Comparison of ENCODE assay signal across 8 cellular contexts in the genomic region with DNA sequence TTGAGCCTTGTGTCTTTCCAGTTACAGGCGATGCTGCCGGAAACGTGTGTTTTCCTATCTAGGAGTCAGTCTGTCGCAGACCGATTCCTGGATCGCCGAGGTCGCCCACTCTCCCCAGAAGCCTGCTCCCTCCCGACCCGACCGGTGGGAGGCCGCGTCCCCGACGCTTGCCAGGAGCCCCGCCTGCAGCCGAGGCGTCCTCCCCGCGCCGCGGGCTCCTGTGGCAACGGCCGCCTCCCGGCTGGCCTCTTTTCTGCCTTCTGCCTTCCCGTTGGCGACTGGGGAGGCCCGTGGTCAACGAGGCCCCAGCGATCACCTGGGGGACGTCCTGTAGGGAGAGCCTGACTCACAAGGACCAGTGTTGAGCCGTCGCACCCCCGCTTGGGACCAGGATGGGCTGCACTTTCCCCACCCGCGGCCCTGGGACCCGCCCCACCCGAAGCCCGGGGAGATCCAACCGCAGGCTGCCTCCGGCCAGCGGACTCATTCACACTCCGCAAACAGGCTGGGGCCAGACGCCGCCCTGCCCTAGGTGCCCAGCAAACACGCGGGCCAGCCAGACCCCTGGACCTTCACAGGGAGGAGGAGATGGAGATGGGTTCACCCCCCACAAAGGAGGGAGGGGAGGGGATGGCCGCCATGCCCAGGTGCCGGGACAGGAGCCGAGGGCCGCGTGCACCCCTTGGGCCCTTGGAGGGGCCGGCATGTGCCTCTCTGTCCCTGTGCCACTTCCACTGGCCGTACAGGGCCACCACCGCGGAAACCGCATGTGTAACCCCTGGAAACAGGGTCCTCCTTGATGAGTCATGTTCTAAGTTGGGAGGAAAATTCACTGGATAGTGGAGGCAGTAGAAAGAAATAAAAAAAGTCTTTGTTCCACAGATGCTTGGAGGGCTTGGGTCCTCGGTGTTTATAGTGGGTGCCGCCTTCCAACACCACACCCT. TPM values are rescaled to one million over a fixed set of nuclear protein-coding genes. Genes with fewer than 3 reads are reported as not detected.
DNase-seq lines count a peak whose midpoint lies in the region; ATAC-seq and TF ChIP-seq lines count a peak whose summit lies in the region.

No MANE protein-coding gene starts in this region.

- no TSS peak for BruUV-seq in Caco-2 (replicated peaks; lab: Mats Ljungman, UMichigan)

- peaks cover 10% of the 10 kb centered on the region for H3F3A ChIP-seq in neural progenitor cell (ENCODE audit: low read depth)

- H3K27ac ChIP-seq in neural progenitor cell, result no peak overlapping the region

- H3K9me3 ChIP-seq in Caco-2, result no peaks in the 10 kb centered on the region
- H3K9me3 ChIP-seq in neural progenitor cell (ENCODE audit: low read depth), result no peaks in the 10 kb centered on the region

- no peaks in the 10 kb centered on the region for H3K4me1 Mint-ChIP-seq in Caco-2 (ENCODE audit: low read depth, unreplicated experiment)
- peaks cover 35% of the 10 kb centered on the region for H3K4me1 Mint-ChIP-seq in neural progenitor cell

- H3K9me3 Mint-ChIP-seq in Caco-2 (ENCODE audit: unreplicated experiment), result no peaks in the 10 kb centered on the region
- H3K9me3 Mint-ChIP-seq in neural progenitor cell, result no peaks in the 10 kb centered on the region

- H3K4me2 ChIP-seq in neural progenitor cell, result peak overlapping the region; percentile 83

- no peak overlapping the region for H3K27ac Mint-ChIP-seq in Caco-2 (ENCODE audit: unreplicated experiment)
- H3K27ac Mint-ChIP-seq in neural progenitor cell, result no peak overlapping the region

- intact Hi-C loops in Caco-2 (cut with micrococcal nuclease; ENCODE audit: unreplicated experiment), result loop anchor here (5.0 to 10.0 kb wide), 3 partner anchors 50 to 168 kb away; partner anchors contain the start of gene COL6A2

- H3K4me1 ChIP-seq in Caco-2, result peaks cover 10% of the 10 kb centered on the region
- H3K4me1 ChIP-seq in neural progenitor cell, result peaks cover 20% of the 10 kb centered on the region

- CTCF ChIA-PET in Caco-2 (lab: Charles Lee), result interaction anchor here (0.7 to 1.3 kb wide), 10 partner anchors 11 to 418 kb away, joined by 3 to 23 read pairs (median 4); no protein-coding TSS in a partner anchor

- peak overlapping the region; percentile 76 for H3K4me3 Mint-ChIP-seq in Caco-2 (ENCODE audit: unreplicated experiment)
- peak overlapping the region; percentile 70 for H3K4me3 Mint-ChIP-seq in neural progenitor cell

- DNase-seq in Caco-2, result peak in 1 of 2 experiments; percentile 38
- peak; percentile 28 for DNase-seq in activated naive CD4-positive, alpha-beta T cell treated with Interleukin-2 at 50 U/mL for 16 hours
- DNase-seq in germinal center (ENCODE audit: low spot score), result peak; percentile 51
- DNase-seq in neural progenitor cell (ENCODE audit: low spot score), result peak; percentile 70
- no peak for DNase-seq in Kasumi-1 (lab: John Stamatoyannopoulos, UW)

- H3K36me3 ChIP-seq in Caco-2 (ENCODE audit: control insufficient read depth, insufficient read depth, low read length) (no peaks in the 10 kb centered on the region), neural progenitor cell (no peaks in the 10 kb centered on the region)

- H3K36me3 Mint-ChIP-seq in Caco-2 (ENCODE audit: insufficient read depth, unreplicated experiment), result no peaks in the 10 kb centered on the region
- no peaks in the 10 kb centered on the region for H3K36me3 Mint-ChIP-seq in neural progenitor cell

- no peaks in the 10 kb centered on the region for H4K20me1 ChIP-seq in neural progenitor cell (ENCODE audit: low read depth)

- no peaks in the 10 kb centered on the region for H3K79me2 ChIP-seq in neural progenitor cell (ENCODE audit: low read depth)

- H2AFZ ChIP-seq in neural progenitor cell (replicated peaks), result peak overlapping the region; percentile 83

- H3K27me3 Mint-ChIP-seq in Caco-2 (ENCODE audit: insufficient read depth, unreplicated experiment) (peaks cover 2% of the 10 kb centered on the region), neural progenitor cell (ENCODE audit: insufficient read depth, low read depth) (peaks cover 13% of the 10 kb centered on the region)

- H3K27me3 ChIP-seq in Caco-2 (replicated peaks; ENCODE audit: control insufficient read depth, insufficient read depth, low read length) (no peaks in the 10 kb centered on the region; the same call in 1 of the 2 replicates), neural progenitor cell (peaks cover 80% of the 10 kb centered on the region)

- H3K9ac ChIP-seq in neural progenitor cell, result no peak overlapping the region

- TF ChIP-seq CTCF in Caco-2 (IDR thresholded peaks at IDR 0.05; ENCODE audit: insufficient read depth in 1 of 2, low read depth in 1 of 2, low read length in 1 of 2, severe bottlenecking in 1 of 2, unreplicated experiment in 1 of 2), result no peak
- TF ChIP-seq CTCF in neural progenitor cell (IDR thresholded peaks at IDR 0.05), result no peak

- ATAC-seq in HG02885 (IDR thresholded peaks at IDR 0.05; ENCODE audit: poor library complexity, unreplicated experiment) (peak; percentile 21), HG02623 (IDR thresholded peaks at IDR 0.05; ENCODE audit: unreplicated experiment) (no peak), HG02678 (IDR thresholded peaks at IDR 0.05; ENCODE audit: unreplicated experiment) (no peak)

- POLR2A ChIA-PET in Caco-2 (lab: Charles Lee), result no interaction called here

- peak overlapping the region; percentile 38 for H3K4me3 ChIP-seq in Caco-2 (ENCODE audit: low read depth, low read length)
- peak overlapping the region; percentile 44 for H3K4me3 ChIP-seq in neural progenitor cell

RNA-seq across cellular contexts. Expression of gene COL6A1, which starts 7.2 kb away (rescaled TPM):
- total RNA-seq in Caco-2 (2022), result 31.9 and 33.4 TPM in 2 replicates
- 12.6 and 52.2 TPM in 2 replicates for total RNA-seq in neural progenitor cell (ENCODE audit: low replicate concordance)

Comparison
In these comparisons a context has a peak if more than half of its experiments do, and no peak if none do; other contexts are left out.
1. DNase-seq: peak in activated naive CD4-positive, alpha-beta T cell treated with Interleukin-2 at 50 U/mL for 16 hours (single experiment), germinal center (single experiment) and neural progenitor cell (single experiment); none in Kasumi-1 (0 of 2).